8 cellular contexts compared by ENCODE assay signal in genomic region chr12:67515679-67516363, GRCh38.
DNase-seq lines count a peak whose midpoint lies in the region; ATAC-seq and TF ChIP-seq lines count a peak whose summit lies in the region.

No MANE protein-coding gene starts in this region.

- DNase-seq in DMS153 treated with DMSO at 0.1 percent for 48 hours (lab: John Stamatoyannopoulos, UW; ENCODE audit: unreplicated experiment) (peak; percentile 73), PC-9 (peak; percentile 3 to 70), immature natural killer cell (peak; percentile 39 to 46 (median 39)), cerebellar nuclear complex (lab: John Stamatoyannopoulos, UW) (no peak), AML-193 (lab: John Stamatoyannopoulos, UW) (no peak), MG63 (no peak)

- no peaks in the 10 kb centered on the region for H3K36me3 Mint-ChIP-seq in immature natural killer cell

- H4K20me1 ChIP-seq in PC-9 (ENCODE audit: insufficient read depth), result no peaks in the 10 kb centered on the region

- H3K27ac ChIP-seq in PC-9, result peak overlapping the region; percentile 70

- H3K36me3 ChIP-seq in PC-9 (ENCODE audit: low read depth) (no peaks in the 10 kb centered on the region), MG63 (no peaks in the 10 kb centered on the region)

- POLR2A ChIA-PET in PC-9 (lab: Charles Lee; ENCODE audit: unreplicated experiment), result interaction anchor here (1.8 kb wide), 1 partner anchor 32 kb away, joined by 4 read pairs; no protein-coding TSS in a partner anchor

- H3F3A ChIP-seq in PC-9 (ENCODE audit: insufficient read depth, low read depth), result peaks cover 16% of the 10 kb centered on the region; the same call in 1 of the 2 replicates

- BruUV-seq in PC-9 (replicated peaks; lab: Mats Ljungman, UMichigan), result no TSS peak

- H3K9me3 ChIP-seq in PC-9 (ENCODE audit: insufficient read depth, low read depth) (no peaks in the 10 kb centered on the region), MG63 (no peaks in the 10 kb centered on the region)

- H3K4me2 ChIP-seq in PC-9, result no peak overlapping the region; the same call in 1 of the 2 replicates

- peak overlapping the region; percentile 37 to 72 (median 61) for H3K4me3 Mint-ChIP-seq in immature natural killer cell

- H3K27me3 ChIP-seq in PC-9 (ENCODE audit: insufficient read depth, low read depth) (no peaks in the 10 kb centered on the region), MG63 (no peaks in the 10 kb centered on the region)

- peaks cover 48% of the 10 kb centered on the region for H3K4me1 ChIP-seq in PC-9 (replicated peaks; ENCODE audit: insufficient read depth)

- peaks cover 0 to 8% (median 5%) of the 10 kb centered on the region in 3 donors for H3K27me3 Mint-ChIP-seq in immature natural killer cell (ENCODE audit: low read depth in 3 of 3)

- H3K4me1 Mint-ChIP-seq in immature natural killer cell, result peaks cover 25 to 31% of the 10 kb centered on the region in 2 donors

- no peak for TF ChIP-seq CTCF in PC-9 (conservative IDR thresholded peaks at IDR 0.05)

- no peak overlapping the region for H3K4me3 ChIP-seq in PC-9
- H3K4me3 ChIP-seq in MG63, result no peak overlapping the region

- ATAC-seq in GM19463 (IDR thresholded peaks at IDR 0.05; ENCODE audit: unreplicated experiment) (peak; percentile 81), HG03460 (IDR thresholded peaks at IDR 0.05; ENCODE audit: unreplicated experiment) (peak; percentile 85)

- intact Hi-C loops in PC-9 (cut with micrococcal nuclease; ENCODE audit: unreplicated experiment), result loop anchor here (2.0 kb wide), 1 partner anchor 133 kb away; the partner anchor contains the start of gene DYRK2

- H3K9me2 ChIP-seq in PC-9 (ENCODE audit: insufficient read depth), result no peaks in the 10 kb centered on the region

- H3K79me2 ChIP-seq in PC-9 (ENCODE audit: low read depth), result no peaks in the 10 kb centered on the region

- H3K27ac Mint-ChIP-seq in immature natural killer cell, result peak overlapping the region; percentile 63 to 89 (median 78)

- no peak overlapping the region for H2AFZ ChIP-seq in PC-9

- H3K9me3 Mint-ChIP-seq in immature natural killer cell, result no peaks in the 10 kb centered on the region

- CTCF ChIA-PET in PC-9 (lab: Charles Lee), result no interaction called here

Comparison
In these comparisons a context has a peak if more than half of its experiments do, and no peak if none do; other contexts are left out.
1. DNase-seq: peak in DMS153 treated with DMSO at 0.1 percent for 48 hours (single experiment), PC-9 (2 of 2) and immature natural killer cell (3 of 3); none in cerebellar nuclear complex (0 of 2), AML-193 (0 of 2) and MG63 (single experiment).